In the genomic region with DNA sequence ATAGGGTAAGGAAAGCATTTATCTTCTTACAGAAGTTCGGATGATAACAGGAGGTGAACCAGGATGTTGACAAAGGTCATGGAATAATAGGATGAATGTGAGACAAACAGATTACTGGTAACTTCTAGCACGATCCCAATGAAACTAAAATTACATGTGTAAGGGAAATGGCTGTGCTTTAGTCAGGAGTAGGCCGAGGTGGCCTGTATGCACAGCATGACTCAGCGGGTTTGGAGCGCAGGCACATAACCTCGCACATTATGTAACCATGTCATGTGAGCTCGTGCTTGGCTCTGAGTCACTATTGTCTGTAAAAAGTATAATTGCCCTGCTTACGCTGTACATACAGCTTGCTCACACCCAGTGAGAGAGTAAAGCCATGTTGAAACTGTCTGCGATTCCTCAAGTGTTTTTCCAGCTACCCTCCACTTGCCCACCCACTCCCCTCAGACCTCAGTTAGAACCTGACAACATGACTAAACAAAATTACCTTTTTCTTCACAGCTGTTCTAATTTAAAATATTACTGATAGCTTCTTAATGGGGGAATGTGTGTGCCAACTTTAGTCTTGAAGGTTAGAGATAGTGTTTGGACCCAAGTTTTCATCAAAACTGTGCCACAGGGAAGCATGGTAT, we compare ENCODE assay signal across 10 cellular contexts. TPM values are rescaled to one million over a fixed set of nuclear protein-coding genes. Genes with fewer than 3 reads are reported as not detected.
DNase-seq lines count a peak whose midpoint lies in the region; ATAC-seq lines count a peak whose summit lies in the region.
"Had no signal": no experiment of that assay in that cellular context is flagged by ENCODE, and none has a peak within 500 bp of the region (broad histone marks: within the 10 kb centered on the region; RNA-seq: fewer than 3 reads in every experiment).

No MANE protein-coding gene starts in this region.

- H3K36me3 Mint-ChIP-seq in activated naive CD4-positive, alpha-beta T cell treated with anti-CD3 and anti-CD28 coated beads, Interleukin-2, amount 10 ng/mL, durations not matched to agents 7 days and 5 days = peaks cover 47% of the 10 kb centered on the region

- H3K4me3 Mint-ChIP-seq in activated naive CD4-positive, alpha-beta T cell treated with anti-CD3 and anti-CD28 coated beads, Interleukin-2, amount 10 ng/mL, durations not matched to agents 7 days and 5 days = no peak overlapping the region
- H3K4me3 Mint-ChIP-seq: T-helper 1 cell treated with Interleukin-12 subunit alpha and Interleukin-12 subunit beta and Interleukin-4 antibody, amounts not matched to agents 30 μg/mL and 1 μg/mL, for 36 hours had no signal

- H3K36me3 ChIP-seq in SJCRH30 = peaks cover 12% of the 10 kb centered on the region

- H3K27ac ChIP-seq in SJCRH30 = no peak overlapping the region

- H3K27ac Mint-ChIP-seq in activated naive CD4-positive, alpha-beta T cell treated with anti-CD3 and anti-CD28 coated beads, Interleukin-2, amount 10 ng/mL, durations not matched to agents 7 days and 5 days = no peak overlapping the region
- H3K27ac Mint-ChIP-seq: T-helper 1 cell treated with Interleukin-12 subunit alpha and Interleukin-12 subunit beta and Interleukin-4 antibody, amounts not matched to agents 30 μg/mL and 1 μg/mL, for 36 hours had no signal

- H3K4me1 Mint-ChIP-seq in activated naive CD4-positive, alpha-beta T cell treated with anti-CD3 and anti-CD28 coated beads, Interleukin-2, amount 10 ng/mL, durations not matched to agents 7 days and 5 days = peaks cover 2% of the 10 kb centered on the region

- no peak overlapping the region for H3K4me3 ChIP-seq in SJCRH30

- ATAC-seq in Right ventricle myocardium superior (ENCODE audit: poor library complexity) = peak; percentile 64
- no peak for ATAC-seq in HG03045 (IDR thresholded peaks at IDR 0.05; ENCODE audit: unreplicated experiment)
- ATAC-seq in HG03439 (IDR thresholded peaks at IDR 0.05; ENCODE audit: unreplicated experiment) = no peak
- ATAC-seq in HG02970 (IDR thresholded peaks at IDR 0.05; ENCODE audit: low FRiP score, unreplicated experiment) = no peak

- CTCF ChIA-PET in activated naive CD4-positive, alpha-beta T cell treated with anti-CD3 and anti-CD28 coated beads, Interleukin-2, amount 10 ng/mL, durations not matched to agents 7 days and 5 days (lab: Charles Lee) = no interaction called here

- no peaks in the 10 kb centered on the region for H3K27me3 Mint-ChIP-seq in activated naive CD4-positive, alpha-beta T cell treated with anti-CD3 and anti-CD28 coated beads, Interleukin-2, amount 10 ng/mL, durations not matched to agents 7 days and 5 days

- H3K9me3 ChIP-seq in SJCRH30 (replicated peaks) = 0 out of 2 replicates have a peak, but pooled peaks cover 3% of the 10 kb centered on the region

- intact Hi-C loops in Right ventricle myocardium superior (cut with DNase I) = no loop called here

- 0 out of 2 replicates have a peak, but pooled peaks cover 3% of the 10 kb centered on the region for H3K4me1 ChIP-seq in SJCRH30

- peak; percentile 31 for DNase-seq in activated naive CD4-positive, alpha-beta T cell treated with anti-CD3 and anti-CD28 coated beads, Interleukin-2, amount 10 ng/mL, durations not matched to agents 7 days and 5 days
- DNase-seq in activated naive CD4-positive, alpha-beta T cell treated with Interleukin-2 at 50 U/mL for 16 hours = no peak
- DNase-seq in SJCRH30 (peak; percentile 23 to 46), Right ventricle myocardium superior (peak; percentile 56), stromal cell of bone marrow (ENCODE audit: low read depth) (peak; percentile 89)

- H3K9me3 Mint-ChIP-seq in activated naive CD4-positive, alpha-beta T cell treated with anti-CD3 and anti-CD28 coated beads, Interleukin-2, amount 10 ng/mL, durations not matched to agents 7 days and 5 days = peaks cover 15% of the 10 kb centered on the region

- no peaks in the 10 kb centered on the region for H3K27me3 ChIP-seq in SJCRH30

RNA-seq across cellular contexts. Expression of a gene that starts 8.2 kb away (rescaled TPM):
- 18.9 and 20.6 TPM in 2 replicates for total RNA-seq in SJCRH30 (2014; rRNA removed; shearing (Covaris generic))
- total RNA-seq in Right ventricle myocardium superior = 13.2 TPM

RNA-seq across cellular contexts. Expression of a gene that starts 14.5 kb away (rescaled TPM):
- total RNA-seq in SJCRH30 (2014; rRNA removed; shearing (Covaris generic)) = 0.06 and 0.15 TPM in 2 replicates
- total RNA-seq in Right ventricle myocardium superior = not detected
- total RNA-seq: subcutaneous adipose tissue had no signal
